In the genomic region with DNA sequence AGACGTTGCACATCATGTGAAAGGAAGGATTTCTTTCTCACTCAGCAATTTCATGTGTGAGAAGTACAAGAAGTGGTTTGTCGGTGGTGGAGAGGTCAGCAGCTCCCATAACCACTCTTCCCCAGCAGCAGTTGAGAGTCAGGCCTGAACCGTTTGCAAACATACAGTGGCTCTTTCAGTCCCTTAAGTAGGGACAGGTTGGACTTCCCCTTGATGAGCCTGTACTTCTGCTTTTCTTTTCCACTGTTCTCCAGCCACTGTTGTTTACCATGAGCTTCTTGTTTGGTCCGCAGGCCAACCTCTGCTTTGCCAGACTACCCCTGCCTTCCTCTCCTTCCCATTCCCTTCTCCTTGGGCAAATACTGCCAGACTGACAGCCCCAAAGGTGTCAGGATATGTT, we compare ENCODE assay signal across 14 cellular contexts.
"Had no signal": no experiment of that assay in that cellular context is flagged by ENCODE, and none has a peak within 500 bp of the region (broad histone marks: within the 10 kb centered on the region; RNA-seq: fewer than 3 reads in every experiment).

No MANE protein-coding gene starts in this region.

- FAIRE-seq: endothelial cell of umbilical vein had no signal

- H3K27me3 ChIP-seq: esophagus squamous epithelium, upper lobe of right lung had no signal

- ATAC-seq: activated naive CD8-positive, alpha-beta T cell treated with anti-CD3 and anti-CD28 coated beads, Interleukin-2, amount 50 U/mL, for 24 hours; activated T-helper 17 cell treated with anti-CD3 and anti-CD28 coated beads, Interleukin-2, amount 50 U/mL, for 72 hours; natural killer cell treated with Interleukin-12 subunit alpha and Interleukin-12 subunit beta and Interleukin-15 and Interleukin-18, amount 100 ng/mL, for 72 hours had no signal

- H3K27ac Mint-ChIP-seq: activated naive CD4-positive, alpha-beta T cell treated with anti-CD3 and anti-CD28 coated beads for 36 hours; activated naive CD8-positive, alpha-beta T cell treated with anti-CD3 and anti-CD28 coated beads, Interleukin-2, amount 50 U/mL, for 24 hours; activated T-helper 17 cell treated with anti-CD3 and anti-CD28 coated beads, Interleukin-2, amount 50 U/mL, for 72 hours; natural killer cell treated with Interleukin-12 subunit alpha and Interleukin-12 subunit beta and Interleukin-15 and Interleukin-18, amount 100 ng/mL, for 72 hours had no signal

- H3K27me3 Mint-ChIP-seq: activated naive CD8-positive, alpha-beta T cell treated with anti-CD3 and anti-CD28 coated beads, Interleukin-2, amount 50 U/mL, for 24 hours; activated T-helper 17 cell treated with anti-CD3 and anti-CD28 coated beads, Interleukin-2, amount 50 U/mL, for 72 hours; natural killer cell treated with Interleukin-12 subunit alpha and Interleukin-12 subunit beta and Interleukin-15 and Interleukin-18, amount 100 ng/mL, for 72 hours had no signal

- H3K36me3 ChIP-seq: esophagus squamous epithelium, thoracic aorta, upper lobe of right lung had no signal

- H3K36me3 Mint-ChIP-seq: natural killer cell treated with Interleukin-12 subunit alpha and Interleukin-12 subunit beta and Interleukin-15 and Interleukin-18, amount 100 ng/mL, for 72 hours had no signal

- H3K27ac ChIP-seq: esophagus squamous epithelium, thoracic aorta, upper lobe of right lung, VCaP had no signal

- H3K9me3 Mint-ChIP-seq: activated naive CD8-positive, alpha-beta T cell treated with anti-CD3 and anti-CD28 coated beads, Interleukin-2, amount 50 U/mL, for 24 hours had no signal

- H3K4me3 ChIP-seq: esophagus squamous epithelium, thoracic aorta, upper lobe of right lung had no signal

- H3K4me1 ChIP-seq: esophagus squamous epithelium, upper lobe of right lung had no signal

- H3K4me1 Mint-ChIP-seq: activated naive CD8-positive, alpha-beta T cell treated with anti-CD3 and anti-CD28 coated beads, Interleukin-2, amount 50 U/mL, for 24 hours; activated T-helper 17 cell treated with anti-CD3 and anti-CD28 coated beads, Interleukin-2, amount 50 U/mL, for 72 hours had no signal

- H3K9me3 ChIP-seq: esophagus squamous epithelium, thoracic aorta, upper lobe of right lung had no signal

- H3K4me3 Mint-ChIP-seq: activated naive CD4-positive, alpha-beta T cell treated with anti-CD3 and anti-CD28 coated beads for 36 hours; activated naive CD8-positive, alpha-beta T cell treated with anti-CD3 and anti-CD28 coated beads, Interleukin-2, amount 50 U/mL, for 24 hours; activated T-helper 17 cell treated with anti-CD3 and anti-CD28 coated beads, Interleukin-2, amount 50 U/mL, for 72 hours; natural killer cell treated with Interleukin-12 subunit alpha and Interleukin-12 subunit beta and Interleukin-15 and Interleukin-18, amount 100 ng/mL, for 72 hours had no signal

- DNase-seq: activated CD4-positive, alpha-beta T cell treated with anti-CD3 and anti-CD28 coated beads for 1 hour; activated CD4-positive, alpha-beta T cell treated with anti-CD3 and anti-CD28 coated beads, Interleukin-2, amount 50 U/mL, for 4 hours; activated naive CD4-positive, alpha-beta T cell treated with anti-CD3 and anti-CD28 coated beads for 36 hours; activated naive CD8-positive, alpha-beta T cell treated with anti-CD3 and anti-CD28 coated beads, Interleukin-2, amount 50 U/mL, for 24 hours; aorta; effector CD8-positive, alpha-beta T cell; esophagus squamous epithelium; stimulated activated CD4-positive, alpha-beta T cell treated with anti-CD3 and anti-CD28 coated beads, Interleukin-1b, Interleukin-23, amount 100 ng/mL, for 48 hours; upper lobe of right lung had no signal
